15 cellular contexts compared by ENCODE assay signal in genomic region chr15:29183071-29183831, GRCh38.
DNase-seq lines count a peak whose midpoint lies in the region; ATAC-seq and TF ChIP-seq lines count a peak whose summit lies in the region.
"Had no signal": no experiment of that assay in that cellular context is flagged by ENCODE, and none has a peak within 500 bp of the region (broad histone marks: within the 10 kb centered on the region; RNA-seq: fewer than 3 reads in every experiment).

No MANE protein-coding gene starts in this region.

- H3K4me1 Mint-ChIP-seq in GM23338: no peaks in the 10 kb centered on the region
- peaks cover 15% of the 10 kb centered on the region for H3K4me1 Mint-ChIP-seq in activated T-cell treated with anti-CD3 and anti-CD28 coated beads, Interleukin-2, amount 50 U/mL, for 72 hours (ENCODE audit: low read depth)
- H3K4me1 Mint-ChIP-seq: activated B cell treated with CpG ODN at 0.5 μM for 24 hours had no signal

- H2AK5ac ChIP-seq in trophoblast cell (ENCODE audit: low read length): no peak overlapping the region

- H3K14ac ChIP-seq in trophoblast cell (ENCODE audit: low read length): no peak overlapping the region

- H3K9me3 ChIP-seq in trophoblast cell (ENCODE audit: insufficient read depth, low read depth, low read length): no peaks in the 10 kb centered on the region

- no peak overlapping the region for H3K4me3 Mint-ChIP-seq in GM23338
- peak overlapping the region; percentile 7 to 63 for H3K4me3 Mint-ChIP-seq in activated T-cell treated with anti-CD3 and anti-CD28 coated beads, Interleukin-2, amount 50 U/mL, for 72 hours
- H3K4me3 Mint-ChIP-seq: activated B cell treated with CpG ODN at 0.5 μM for 24 hours, mesothelial cell of epicardium had no signal

- WGBS in trophoblast cell (ENCODE audit: extremely low coverage, insufficient coverage, insufficient read length): no CpG with 5 or more reads among the region's 14 CpGs

- H3K9ac ChIP-seq in trophoblast cell (ENCODE audit: low read length): peak overlapping the region; percentile 60
- H3K9ac ChIP-seq: parathyroid adenoma had no signal

- H3F3A ChIP-seq in GM23338 (replicated peaks; ENCODE audit: low read depth): no peaks in the 10 kb centered on the region

- H3K27ac ChIP-seq in GM23338 (ENCODE audit: low read depth) (no peak overlapping the region), trophoblast cell (ENCODE audit: low read depth, low read length) (no peak overlapping the region)
- H3K27ac ChIP-seq: cardiac muscle cell, parathyroid adenoma had no signal

- no peaks in the 10 kb centered on the region for H3K36me3 Mint-ChIP-seq in GM23338 (ENCODE audit: low read depth)
- H3K36me3 Mint-ChIP-seq in activated T-cell treated with anti-CD3 and anti-CD28 coated beads, Interleukin-2, amount 50 U/mL, for 72 hours (ENCODE audit: insufficient read depth in 2 of 2): no peaks in the 10 kb centered on the region
- H3K36me3 Mint-ChIP-seq: mesothelial cell of epicardium had no signal

- H3K27me3 ChIP-seq in GM23338 (ENCODE audit: insufficient read depth) (no peaks in the 10 kb centered on the region), trophoblast cell (ENCODE audit: insufficient read depth, low read length) (no peaks in the 10 kb centered on the region)
- H3K27me3 ChIP-seq: cardiac muscle cell had no signal

- no peak overlapping the region for H2BK5ac ChIP-seq in trophoblast cell (ENCODE audit: low read depth, low read length, poor library complexity)

- H3K27ac Mint-ChIP-seq in GM23338: no peak overlapping the region
- peak overlapping the region; percentile 28 for H3K27ac Mint-ChIP-seq in activated T-cell treated with anti-CD3 and anti-CD28 coated beads, Interleukin-2, amount 50 U/mL, for 72 hours
- H3K27ac Mint-ChIP-seq: activated B cell treated with CpG ODN at 0.5 μM for 24 hours, mesothelial cell of epicardium had no signal

- TF ChIP-seq CTCF in GM23338 (conservative IDR thresholded peaks at IDR 0.05; ENCODE audit: low read depth in 2 of 2): no peak

- H3K79me2 ChIP-seq in GM23338 (replicated peaks; ENCODE audit: insufficient read depth) (no peaks in the 10 kb centered on the region), trophoblast cell (ENCODE audit: control insufficient read depth, insufficient read depth, low read length, poor library complexity) (no peaks in the 10 kb centered on the region)
- H3K79me2 ChIP-seq: parathyroid adenoma had no signal

- no peaks in the 10 kb centered on the region for H3K36me3 ChIP-seq in GM23338 (ENCODE audit: insufficient read depth)
- no peaks in the 10 kb centered on the region for H3K36me3 ChIP-seq in trophoblast cell (ENCODE audit: control insufficient read depth in 1 of 2, insufficient read depth in 2 of 2, low read length in 2 of 2)
- H3K36me3 ChIP-seq: cardiac muscle cell had no signal

- no peaks in the 10 kb centered on the region for H3K9me3 Mint-ChIP-seq in GM23338
- no peaks in the 10 kb centered on the region for H3K9me3 Mint-ChIP-seq in activated T-cell treated with anti-CD3 and anti-CD28 coated beads, Interleukin-2, amount 50 U/mL, for 72 hours
- H3K9me3 Mint-ChIP-seq: activated B cell treated with CpG ODN at 0.5 μM for 24 hours, mesothelial cell of epicardium had no signal

- H3K79me1 ChIP-seq in trophoblast cell (ENCODE audit: low read length): no peaks in the 10 kb centered on the region

- H3K27me3 Mint-ChIP-seq in GM23338 (ENCODE audit: insufficient read depth, low read depth, poor library complexity): no peaks in the 10 kb centered on the region
- H3K27me3 Mint-ChIP-seq in activated T-cell treated with anti-CD3 and anti-CD28 coated beads, Interleukin-2, amount 50 U/mL, for 72 hours (ENCODE audit: low read depth): peaks cover 59% of the 10 kb centered on the region
- H3K27me3 Mint-ChIP-seq: activated B cell treated with CpG ODN at 0.5 μM for 24 hours had no signal

- H3K4ac ChIP-seq in trophoblast cell (ENCODE audit: low read depth, low read length): no peak overlapping the region

- H4K12ac ChIP-seq in trophoblast cell (ENCODE audit: low read depth, low read length): no peak overlapping the region

- no peak overlapping the region for H4K8ac ChIP-seq in trophoblast cell (ENCODE audit: low read depth, low read length)

- ATAC-seq in GM23338 (no peak), GM18870 (IDR thresholded peaks at IDR 0.05; ENCODE audit: unreplicated experiment) (no peak), GM19455 (IDR thresholded peaks at IDR 0.05; ENCODE audit: unreplicated experiment) (no peak), esophagus mucosa (no peak)
- ATAC-seq in activated T-cell treated with anti-CD3 and anti-CD28 coated beads, Interleukin-2, amount 50 U/mL, for 72 hours (replicated peaks in 1 of 2): peak; percentile 94 to 97

- H3K4me3 ChIP-seq in GM23338 (no peak overlapping the region), trophoblast cell (ENCODE audit: low read depth, low read length) (peak overlapping the region; percentile 64)
- H3K4me3 ChIP-seq: cardiac muscle cell had no signal

- H2BK120ac ChIP-seq in trophoblast cell (ENCODE audit: insufficient read depth, low read length, poor library complexity): no peak overlapping the region

- no peak overlapping the region for H3K18ac ChIP-seq in trophoblast cell (ENCODE audit: low read length)

- H4K91ac ChIP-seq in trophoblast cell (ENCODE audit: low read depth, low read length): no peak overlapping the region

- DNase-seq in NCI-H748 (lab: John Stamatoyannopoulos, UW; ENCODE audit: unreplicated experiment) (peak; percentile 25), NCI-H748 treated with DMSO at 0.1 percent for 48 hours (lab: John Stamatoyannopoulos, UW) (no peak), GM23338 (ENCODE audit: low spot score) (peak; percentile 5), trophoblast cell (no peak)
- DNase-seq in activated T-cell treated with anti-CD3 and anti-CD28 coated beads, Interleukin-2, amount 50 U/mL, for 72 hours: peak; percentile 19 to 20
- DNase-seq: activated B cell treated with CpG ODN at 0.5 μM for 24 hours; activated effector memory CD4-positive, alpha-beta T cell treated with anti-CD3 and anti-CD28 coated beads, Interleukin-2, amount 50 U/mL, for 16 hours; DMS79 treated with DMSO at 0.1 percent for 48 hours; NCI-H774 had no signal

- H3K4me2 ChIP-seq in GM23338 (no peak overlapping the region), trophoblast cell (ENCODE audit: low read length) (no peak overlapping the region)

- H3K4me1 ChIP-seq in GM23338 (ENCODE audit: insufficient read depth) (no peaks in the 10 kb centered on the region), trophoblast cell (ENCODE audit: control insufficient read depth in 1 of 2, insufficient read depth in 2 of 2, low read length in 2 of 2) (no peaks in the 10 kb centered on the region)

- H3K23ac ChIP-seq in trophoblast cell (ENCODE audit: low read length): no peak overlapping the region

- H2AFZ ChIP-seq in GM23338: no peak overlapping the region
- no peak overlapping the region for H2AFZ ChIP-seq in trophoblast cell (ENCODE audit: insufficient read depth, low read length, poor library complexity)
- H2AFZ ChIP-seq: parathyroid adenoma had no signal

- H4K20me1 ChIP-seq in GM23338 (replicated peaks; ENCODE audit: insufficient read depth): no peaks in the 10 kb centered on the region

- peaks cover 5% of the 10 kb centered on the region; the same call in 1 of the 2 replicates for H3K9me2 ChIP-seq in GM23338 (ENCODE audit: insufficient read depth)

- no peak overlapping the region for H2BK12ac ChIP-seq in trophoblast cell (ENCODE audit: low read length)

TF ChIP-seq in GM23338, 12 proteins besides CTCF, POLR2A, EP300 and RAD21 (continues in another document):
- TF ChIP-seq EZH2phosphoT487 (IDR thresholded peaks at IDR 0.05; ENCODE audit: unreplicated experiment): no peak
- TF ChIP-seq ZNF331 (CRISPR knock-in tag; IDR thresholded peaks at IDR 0.05; ENCODE audit: low read depth): no peak
- TF ChIP-seq POLR2AphosphoS5 (IDR thresholded peaks at IDR 0.05; ENCODE audit: low read depth): no peak
- no peak for TF ChIP-seq ZNF114 (CRISPR knock-in tag; IDR thresholded peaks at IDR 0.05)
- no peak for TF ChIP-seq STAT1 (IDR thresholded peaks at IDR 0.05; ENCODE audit: unreplicated experiment)
- TF ChIP-seq, protein P1, sequence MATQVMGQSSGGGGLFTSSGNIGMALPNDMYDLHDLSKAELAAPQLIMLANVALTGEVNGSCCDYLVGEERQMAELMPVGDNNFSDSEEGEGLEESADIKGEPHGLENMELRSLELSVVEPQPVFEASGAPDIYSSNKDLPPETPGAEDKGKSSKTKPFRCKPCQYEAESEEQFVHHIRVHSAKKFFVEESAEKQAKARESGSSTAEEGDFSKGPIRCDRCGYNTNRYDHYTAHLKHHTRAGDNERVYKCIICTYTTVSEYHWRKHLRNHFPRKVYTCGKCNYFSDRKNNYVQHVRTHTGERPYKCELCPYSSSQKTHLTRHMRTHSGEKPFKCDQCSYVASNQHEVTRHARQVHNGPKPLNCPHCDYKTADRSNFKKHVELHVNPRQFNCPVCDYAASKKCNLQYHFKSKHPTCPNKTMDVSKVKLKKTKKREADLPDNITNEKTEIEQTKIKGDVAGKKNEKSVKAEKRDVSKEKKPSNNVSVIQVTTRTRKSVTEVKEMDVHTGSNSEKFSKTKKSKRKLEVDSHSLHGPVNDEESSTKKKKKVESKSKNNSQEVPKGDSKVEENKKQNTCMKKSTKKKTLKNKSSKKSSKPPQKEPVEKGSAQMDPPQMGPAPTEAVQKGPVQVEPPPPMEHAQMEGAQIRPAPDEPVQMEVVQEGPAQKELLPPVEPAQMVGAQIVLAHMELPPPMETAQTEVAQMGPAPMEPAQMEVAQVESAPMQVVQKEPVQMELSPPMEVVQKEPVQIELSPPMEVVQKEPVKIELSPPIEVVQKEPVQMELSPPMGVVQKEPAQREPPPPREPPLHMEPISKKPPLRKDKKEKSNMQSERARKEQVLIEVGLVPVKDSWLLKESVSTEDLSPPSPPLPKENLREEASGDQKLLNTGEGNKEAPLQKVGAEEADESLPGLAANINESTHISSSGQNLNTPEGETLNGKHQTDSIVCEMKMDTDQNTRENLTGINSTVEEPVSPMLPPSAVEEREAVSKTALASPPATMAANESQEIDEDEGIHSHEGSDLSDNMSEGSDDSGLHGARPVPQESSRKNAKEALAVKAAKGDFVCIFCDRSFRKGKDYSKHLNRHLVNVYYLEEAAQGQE (IDR thresholded peaks at IDR 0.05; ENCODE audit: unreplicated experiment): no peak
- TF ChIP-seq JUNB (IDR thresholded peaks at IDR 0.05; ENCODE audit: unreplicated experiment): no peak
- TF ChIP-seq, protein P2, sequence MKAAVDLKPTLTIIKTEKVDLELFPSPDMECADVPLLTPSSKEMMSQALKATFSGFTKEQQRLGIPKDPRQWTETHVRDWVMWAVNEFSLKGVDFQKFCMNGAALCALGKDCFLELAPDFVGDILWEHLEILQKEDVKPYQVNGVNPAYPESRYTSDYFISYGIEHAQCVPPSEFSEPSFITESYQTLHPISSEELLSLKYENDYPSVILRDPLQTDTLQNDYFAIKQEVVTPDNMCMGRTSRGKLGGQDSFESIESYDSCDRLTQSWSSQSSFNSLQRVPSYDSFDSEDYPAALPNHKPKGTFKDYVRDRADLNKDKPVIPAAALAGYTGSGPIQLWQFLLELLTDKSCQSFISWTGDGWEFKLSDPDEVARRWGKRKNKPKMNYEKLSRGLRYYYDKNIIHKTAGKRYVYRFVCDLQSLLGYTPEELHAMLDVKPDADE (IDR thresholded peaks at IDR 0.05): no peak
- TF ChIP-seq CREB1 (CRISPR knock-in tag; IDR thresholded peaks at IDR 0.05; ENCODE audit: low read depth): no peak
- TF ChIP-seq NANOG (IDR thresholded peaks at IDR 0.05; ENCODE audit: borderline replicate concordance): no peak

Comparison
In these comparisons a context has a peak if more than half of its experiments do, and no peak if none do; other contexts are left out.
1. DNase-seq: peak in NCI-H748 (single experiment), GM23338 (single experiment) and activated T-cell treated with anti-CD3 and anti-CD28 coated beads, Interleukin-2, amount 50 U/mL, for 72 hours (2 of 2); none in NCI-H748 treated with DMSO at 0.1 percent for 48 hours (single experiment) and trophoblast cell (0 of 2).
2. ATAC-seq: peak in activated T-cell treated with anti-CD3 and anti-CD28 coated beads, Interleukin-2, amount 50 U/mL, for 72 hours (2 of 2); none in GM23338 (single experiment), GM18870 (single experiment), GM19455 (single experiment) and esophagus mucosa (single experiment).